In genomic region chr2:191907091-191907490, GRCh38 we compare ENCODE assay signal across 24 cellular contexts.
DNase-seq lines count a peak whose midpoint lies in the region; ATAC-seq, FAIRE-seq and TF ChIP-seq lines count a peak whose summit lies in the region.
"Had no signal": no experiment of that assay in that cellular context is flagged by ENCODE, and none has a peak within 500 bp of the region (broad histone marks: within the 10 kb centered on the region; RNA-seq: fewer than 3 reads in every experiment).

No MANE protein-coding gene starts in this region.

- FAIRE-seq in HTR-8/SVneo (lab: Jason Lieb, UNC), result peak; percentile 16
- FAIRE-seq in K562 (lab: Jason Lieb, UNC), result no peak
- FAIRE-seq: astrocyte had no signal

- peaks cover 6% of the 10 kb centered on the region for H3K9me3 Mint-ChIP-seq in GM23338
- peaks cover 2% of the 10 kb centered on the region for H3K9me3 Mint-ChIP-seq in neural progenitor cell
- H3K9me3 Mint-ChIP-seq: activated naive CD4-positive, alpha-beta T cell treated with anti-CD3 and anti-CD28 coated beads, Interleukin-2, amount 10 ng/mL, durations not matched to agents 7 days and 5 days; activated T-cell treated with anti-CD3 and anti-CD28 coated beads, Interleukin-2, amount 50 U/mL, for 4 hours; HFFc6 had no signal

- H3K9me3 ChIP-seq in K562 (replicated peaks; ENCODE audit: control insufficient read depth, insufficient read depth, low read depth, low read length), result no peaks in the 10 kb centered on the region
- no peaks in the 10 kb centered on the region for H3K9me3 ChIP-seq in neural progenitor cell (ENCODE audit: low read depth)
- H3K9me3 ChIP-seq: esophagus muscularis mucosa, transverse colon had no signal

- peak overlapping the region; percentile 16; the same call in 1 of the 2 replicates for H2AFZ ChIP-seq in GM23338
- H2AFZ ChIP-seq in K562 (ENCODE audit: low read depth, low read length), result no peak overlapping the region
- peak overlapping the region; percentile 92 for H2AFZ ChIP-seq in neural progenitor cell (replicated peaks)

- BruUV-seq in K562 (replicated peaks; lab: Mats Ljungman, UMichigan), result no TSS peak

- no peaks in the 10 kb centered on the region for H3K9me2 ChIP-seq in GM23338 (ENCODE audit: insufficient read depth)

- intact Hi-C loops in K562 (cut with micrococcal nuclease) (no loop called here), head of caudate nucleus (cut with DNase I) (no loop called here)

- TF ChIP-seq RAD21 in K562 (CRISPR knock-in tag; conservative IDR thresholded peaks at IDR 0.05 in 1 of 2, IDR thresholded peaks at IDR 0.05 in 1 of 2), result no peak

- CTCF ChIA-PET in K562 (lab: Yijun Ruan, JAX; ENCODE audit: low intra/inter-chr PET ratio), result interaction anchor here (0.7 kb wide), 1 partner anchor 367 kb away, joined by 3 read pairs; no protein-coding TSS in a partner anchor

- TF ChIP-seq EP300 in K562 (IDR thresholded peaks at IDR 0.05; ENCODE audit: low read length), result no peak

- H3K27ac Mint-ChIP-seq in GM23338 (no peak overlapping the region; the same call in 1 of the 2 replicates), neural progenitor cell (no peak overlapping the region)
- H3K27ac Mint-ChIP-seq: activated naive CD4-positive, alpha-beta T cell treated with anti-CD3 and anti-CD28 coated beads, Interleukin-2, amount 10 ng/mL, durations not matched to agents 7 days and 5 days; HFFc6; nephron progenitor cell; progenitor cell of endocrine pancreas had no signal

- no peak overlapping the region for H3K9ac ChIP-seq in K562 (ENCODE audit: insufficient read depth in 1 of 2, low read depth in 2 of 2, low read length in 2 of 2)
- no peak overlapping the region for H3K9ac ChIP-seq in neural progenitor cell

- no peak overlapping the region for H3K4me2 ChIP-seq in GM23338
- H3K4me2 ChIP-seq in K562 (ENCODE audit: insufficient read depth, low read length), result no peak overlapping the region
- no peak overlapping the region for H3K4me2 ChIP-seq in neural progenitor cell

- H3K79me2 ChIP-seq in GM23338 (replicated peaks; ENCODE audit: insufficient read depth), result no peaks in the 10 kb centered on the region
- no peaks in the 10 kb centered on the region for H3K79me2 ChIP-seq in K562 (ENCODE audit: control insufficient read depth, insufficient read depth, low read length)
- no peaks in the 10 kb centered on the region for H3K79me2 ChIP-seq in neural progenitor cell (ENCODE audit: low read depth)

- H3K27ac ChIP-seq in GM23338 (ENCODE audit: low read depth) (no peak overlapping the region), K562 (ENCODE audit: extremely low read depth, low read depth, low read length) (no peak overlapping the region), neural progenitor cell (no peak overlapping the region)
- H3K27ac ChIP-seq: esophagus muscularis mucosa, transverse colon, WERI-Rb-1 had no signal

- H3K9me1 ChIP-seq in K562 (ENCODE audit: control insufficient read depth, insufficient read depth, low read length), result no peaks in the 10 kb centered on the region

- DNase-seq in GM23338 (ENCODE audit: low spot score), result no peak
- no peak for DNase-seq in HTR-8/SVneo (ENCODE audit: insufficient read length, low spot score)
- DNase-seq in K562 (ENCODE audit: extremely low read depth in 1 of 4, low spot score in 3 of 4), result peak in 2 of 4 experiments; percentile 9 to 12
- no peak for DNase-seq in neural progenitor cell (ENCODE audit: low spot score)
- DNase-seq in NCI-H446 treated with DMSO at 0.1 percent for 48 hours (lab: John Stamatoyannopoulos, UW), result no peak
- no peak for DNase-seq in head of caudate nucleus
- DNase-seq in erythroblast (lab: John Stamatoyannopoulos, UW), result no peak
- DNase-seq: activated naive CD4-positive, alpha-beta T cell treated with anti-CD3 and anti-CD28 coated beads, Interleukin-2, amount 10 ng/mL, durations not matched to agents 7 days and 5 days; activated T-cell treated with anti-CD3 and anti-CD28 coated beads, Interleukin-2, amount 50 U/mL, for 4 hours; cerebellar nuclear complex; HFFc6; KG1; midbrain; NCI-H187 treated with DMSO at 0.1 percent for 48 hours; NCI-H2227 treated with DMSO at 0.1 percent for 48 hours; NCI-H82; nephron progenitor cell; stimulated activated CD4-positive, alpha-beta T cell treated with anti-CD3 and anti-CD28 coated beads, Interleukin-2, amount 100 ng/mL, for 24 hours; stimulated activated naive CD4-positive, alpha-beta T cell; transverse colon; WERI-Rb-1 had no signal

- H3K27me3 Mint-ChIP-seq in GM23338 (ENCODE audit: insufficient read depth, low read depth, poor library complexity), result peaks cover 2% of the 10 kb centered on the region
- no peaks in the 10 kb centered on the region for H3K27me3 Mint-ChIP-seq in neural progenitor cell (ENCODE audit: insufficient read depth, low read depth)
- H3K27me3 Mint-ChIP-seq: activated naive CD4-positive, alpha-beta T cell treated with anti-CD3 and anti-CD28 coated beads, Interleukin-2, amount 10 ng/mL, durations not matched to agents 7 days and 5 days; progenitor cell of endocrine pancreas had no signal

- POLR2A ChIA-PET in K562 (lab: Yijun Ruan, JAX), result interaction anchor here (1.2 kb wide), 1 partner anchor 19 kb away, joined by 3 read pairs; no protein-coding TSS in a partner anchor

- ATAC-seq in GM23338 (no peak), K562 (0 out of 3 replicates have a peak, but pooled peaks have one; percentile 20)

- H3K4me1 ChIP-seq in GM23338 (ENCODE audit: insufficient read depth) (peaks cover 6% of the 10 kb centered on the region), K562 (replicated peaks in 1 of 2; ENCODE audit: control insufficient read depth in 2 of 2, insufficient read depth in 2 of 2, low read length in 2 of 2) (no peaks in the 10 kb centered on the region), neural progenitor cell (no peaks in the 10 kb centered on the region)
- H3K4me1 ChIP-seq: transverse colon had no signal

- no peaks in the 10 kb centered on the region for H3F3A ChIP-seq in GM23338 (replicated peaks; ENCODE audit: low read depth)
- no peaks in the 10 kb centered on the region for H3F3A ChIP-seq in neural progenitor cell (ENCODE audit: low read depth)

- TF ChIP-seq POLR2A in K562 (conservative IDR thresholded peaks at IDR 0.05) (no peak), erythroblast (IDR thresholded peaks at IDR 0.05; ENCODE audit: low read length) (no peak)

- H3K27me3 ChIP-seq in GM23338 (ENCODE audit: insufficient read depth) (no peaks in the 10 kb centered on the region), K562 (ENCODE audit: control insufficient read depth in 2 of 2, insufficient read depth in 2 of 2, low read length in 2 of 2) (no peaks in the 10 kb centered on the region), neural progenitor cell (no peaks in the 10 kb centered on the region)
- H3K27me3 ChIP-seq: esophagus muscularis mucosa, transverse colon had no signal

- H3K4me3 Mint-ChIP-seq in GM23338 (no peak overlapping the region), neural progenitor cell (no peak overlapping the region)
- H3K4me3 Mint-ChIP-seq: activated naive CD4-positive, alpha-beta T cell treated with anti-CD3 and anti-CD28 coated beads, Interleukin-2, amount 10 ng/mL, durations not matched to agents 7 days and 5 days; activated T-cell treated with anti-CD3 and anti-CD28 coated beads, Interleukin-2, amount 50 U/mL, for 4 hours; HFFc6; nephron progenitor cell had no signal

- in situ Hi-C loops in K562 (cut with MboI), result no loop called here

- H3K4me3 ChIP-seq in GM23338, result no peak overlapping the region
- H3K4me3 ChIP-seq in K562, result no peak overlapping the region
- no peak overlapping the region for H3K4me3 ChIP-seq in neural progenitor cell
- H3K4me3 ChIP-seq: esophagus muscularis mucosa, transverse colon had no signal

- H3K4me1 Mint-ChIP-seq in GM23338 (peaks cover 35% of the 10 kb centered on the region), neural progenitor cell (peaks cover 4% of the 10 kb centered on the region)
- H3K4me1 Mint-ChIP-seq: activated naive CD4-positive, alpha-beta T cell treated with anti-CD3 and anti-CD28 coated beads, Interleukin-2, amount 10 ng/mL, durations not matched to agents 7 days and 5 days; nephron progenitor cell had no signal

- H3K36me3 Mint-ChIP-seq in GM23338 (ENCODE audit: low read depth), result peaks cover 6% of the 10 kb centered on the region; the same call in 2 of the 3 replicates
- H3K36me3 Mint-ChIP-seq in neural progenitor cell, result no peaks in the 10 kb centered on the region
- H3K36me3 Mint-ChIP-seq: activated naive CD4-positive, alpha-beta T cell treated with anti-CD3 and anti-CD28 coated beads, Interleukin-2, amount 10 ng/mL, durations not matched to agents 7 days and 5 days had no signal

- H4K20me1 ChIP-seq in GM23338 (replicated peaks; ENCODE audit: insufficient read depth), result no peaks in the 10 kb centered on the region
- H4K20me1 ChIP-seq in K562 (replicated peaks; ENCODE audit: control insufficient read depth, insufficient read depth, low read length), result no peaks in the 10 kb centered on the region
- H4K20me1 ChIP-seq in neural progenitor cell (ENCODE audit: low read depth), result no peaks in the 10 kb centered on the region

- peaks cover 5% of the 10 kb centered on the region; the same call in 1 of the 2 replicates for H3K36me3 ChIP-seq in GM23338 (ENCODE audit: insufficient read depth)
- no peaks in the 10 kb centered on the region for H3K36me3 ChIP-seq in K562 (ENCODE audit: control insufficient read depth, insufficient read depth, low read length)
- no peaks in the 10 kb centered on the region for H3K36me3 ChIP-seq in neural progenitor cell
- H3K36me3 ChIP-seq: esophagus muscularis mucosa, transverse colon, WERI-Rb-1 had no signal

- TF ChIP-seq CTCF in GM23338 (conservative IDR thresholded peaks at IDR 0.05; ENCODE audit: low read depth in 2 of 2) (no peak), K562 (IDR thresholded peaks at IDR 0.05 in 2 of 3, conservative IDR thresholded peaks at IDR 0.05 in 1 of 3; ENCODE audit: insufficient read depth in 2 of 3, low read depth in 1 of 3, low read length in 3 of 3) (no peak), neural progenitor cell (IDR thresholded peaks at IDR 0.05) (no peak)

TF ChIP-seq in GM23338, 12 proteins besides CTCF, POLR2A, EP300 and RAD21 (continues in another document):
- no peak for TF ChIP-seq JUNB (IDR thresholded peaks at IDR 0.05; ENCODE audit: unreplicated experiment)

TF ChIP-seq in K562, 482 proteins besides CTCF, POLR2A, EP300 and RAD21:
- no peak for TF ChIP-seq KDM4B (IDR thresholded peaks at IDR 0.05; ENCODE audit: borderline replicate concordance in 2 of 2, low read depth in 1 of 2)
- TF ChIP-seq JUND (IDR thresholded peaks at IDR 0.05; ENCODE audit: borderline replicate concordance, low read depth, low read length), result 0 out of 2 replicates have a peak, but pooled peaks have one; percentile 6
- no peak for TF ChIP-seq JUND (tag; IDR thresholded peaks at IDR 0.05; ENCODE audit: borderline replicate concordance, low read depth, low read length)
- peak; percentile 18 to 40; a peak in 1 of 4 replicates for TF ChIP-seq KDM1A (IDR thresholded peaks at IDR 0.05)
- TF ChIP-seq FOSL1 (tag; conservative IDR thresholded peaks at IDR 0.05), result peak; percentile 45; the same call in 1 of the 2 replicates
